ENCODE assay signal across 26 cellular contexts in the genomic region with DNA sequence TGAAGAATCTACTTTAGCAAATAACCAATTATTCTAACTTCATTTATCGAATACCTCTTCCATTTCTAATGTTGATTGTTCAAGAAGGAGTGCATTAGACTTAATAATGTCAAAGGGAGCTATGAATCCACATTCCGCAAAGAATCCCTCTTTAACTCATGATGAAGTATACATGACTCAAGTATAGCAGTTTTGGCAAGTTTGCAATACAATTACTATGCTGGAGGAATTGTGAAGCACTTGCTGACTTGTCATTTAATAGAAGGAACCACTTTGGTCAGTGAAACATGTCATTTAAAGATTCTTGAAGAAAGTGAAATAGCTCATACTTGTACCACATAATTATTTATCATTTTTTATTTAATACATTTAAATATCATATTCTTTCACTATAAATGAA.
"Had no signal": no experiment of that assay in that cellular context is flagged by ENCODE, and none has a peak within 500 bp of the region (broad histone marks: within the 10 kb centered on the region; RNA-seq: fewer than 3 reads in every experiment).

No MANE protein-coding gene starts in this region.

- H3K9me3 ChIP-seq: ascending aorta, breast epithelium, esophagus muscularis mucosa, lower lobe of right lung, mucosa of descending colon, tibial artery had no signal

- H3K27ac Mint-ChIP-seq: activated B cell treated with CpG ODN at 0.5 μM for 24 hours; activated CD4-positive, alpha-beta T cell treated with anti-CD3 and anti-CD28 coated beads for 36 hours; activated naive CD4-positive, alpha-beta T cell treated with anti-CD3 and anti-CD28 coated beads, Interleukin-2, amount 50 U/mL, for 72 hours; activated T-cell treated with anti-CD3 and anti-CD28 coated beads, Interleukin-2, amount 50 U/mL, for 24 hours; activated T-helper 17 cell treated with anti-CD3 and anti-CD28 coated beads, Interleukin-2, amount 50 U/mL, for 72 hours; nephron progenitor cell; stimulated activated naive CD8-positive, alpha-beta T cell treated with anti-CD3 and anti-CD28 coated beads, Interleukin-15, Interleukin-2, amounts not matched to agents 100 ng/mL and 50 ng/mL, for 24 hours had no signal

- FAIRE-seq: kidney had no signal

- DNase-seq: activated B cell treated with CpG ODN at 0.5 μM for 24 hours; activated CD4-positive, alpha-beta T cell treated with anti-CD3 and anti-CD28 coated beads for 36 hours; activated CD4-positive, alpha-beta T cell treated with anti-CD3 and anti-CD28 coated beads, Interleukin-2, amount 50 U/mL, for 4 hours; activated CD8-positive, alpha-beta memory T cell treated with anti-CD3 and anti-CD28 coated beads for 24 hours; activated CD8-positive, alpha-beta memory T cell treated with anti-CD3 and anti-CD28 coated beads, Interleukin-2, amount 50 U/mL, for 4 hours; activated T-cell treated with anti-CD3 and anti-CD28 coated beads, Interleukin-2, amount 50 U/mL, for 24 hours; foreskin melanocyte; kidney; lower lobe of right lung; mesendoderm; mucosa of descending colon; nephron progenitor cell; right cardiac atrium; stimulated activated CD4-positive, alpha-beta T cell treated with anti-CD3 and anti-CD28 coated beads, Interleukin-12 subunit alpha, Interleukin-12 subunit beta, amount 100 ng/mL, for 4 hours; stimulated activated CD4-positive, alpha-beta T cell treated with anti-CD3 and anti-CD28 coated beads, Interleukin-4, amount 100 ng/mL, for 4 hours; T1000; tibial artery had no signal

- H3K4me1 ChIP-seq: ascending aorta, breast epithelium, esophagus muscularis mucosa, lower lobe of right lung, parathyroid adenoma, tibial artery had no signal

- H3K9me3 Mint-ChIP-seq: activated B cell treated with CpG ODN at 0.5 μM for 24 hours; activated naive CD4-positive, alpha-beta T cell treated with anti-CD3 and anti-CD28 coated beads, Interleukin-2, amount 50 U/mL, for 72 hours; activated T-cell treated with anti-CD3 and anti-CD28 coated beads, Interleukin-2, amount 50 U/mL, for 24 hours; activated T-helper 17 cell treated with anti-CD3 and anti-CD28 coated beads, Interleukin-2, amount 50 U/mL, for 72 hours; nephron progenitor cell; stimulated activated naive CD8-positive, alpha-beta T cell treated with anti-CD3 and anti-CD28 coated beads, Interleukin-15, Interleukin-2, amounts not matched to agents 100 ng/mL and 50 ng/mL, for 24 hours had no signal

- H3K36me3 ChIP-seq: ascending aorta, breast epithelium, esophagus muscularis mucosa, lower lobe of right lung, tibial artery had no signal

- H3K9ac ChIP-seq: parathyroid adenoma had no signal

- H3K79me2 ChIP-seq: parathyroid adenoma had no signal

- H3K4me3 Mint-ChIP-seq: activated B cell treated with CpG ODN at 0.5 μM for 24 hours; activated CD4-positive, alpha-beta T cell treated with anti-CD3 and anti-CD28 coated beads for 36 hours; activated T-cell treated with anti-CD3 and anti-CD28 coated beads, Interleukin-2, amount 50 U/mL, for 24 hours; activated T-helper 17 cell treated with anti-CD3 and anti-CD28 coated beads, Interleukin-2, amount 50 U/mL, for 72 hours; nephron progenitor cell; stimulated activated naive CD8-positive, alpha-beta T cell treated with anti-CD3 and anti-CD28 coated beads, Interleukin-15, Interleukin-2, amounts not matched to agents 100 ng/mL and 50 ng/mL, for 24 hours had no signal

- H3K27me3 ChIP-seq: ascending aorta, breast epithelium, esophagus muscularis mucosa, tibial artery had no signal

- H3K36me3 Mint-ChIP-seq: activated naive CD4-positive, alpha-beta T cell treated with anti-CD3 and anti-CD28 coated beads, Interleukin-2, amount 50 U/mL, for 72 hours had no signal

- H3K4me1 Mint-ChIP-seq: activated B cell treated with CpG ODN at 0.5 μM for 24 hours; activated CD4-positive, alpha-beta T cell treated with anti-CD3 and anti-CD28 coated beads for 36 hours; activated T-helper 17 cell treated with anti-CD3 and anti-CD28 coated beads, Interleukin-2, amount 50 U/mL, for 72 hours; nephron progenitor cell had no signal

- H3K4me3 ChIP-seq: ascending aorta, breast epithelium, coronary artery, esophagus muscularis mucosa, lower lobe of right lung, mucosa of descending colon, tibial artery had no signal

- H3K27me3 Mint-ChIP-seq: activated B cell treated with CpG ODN at 0.5 μM for 24 hours; activated CD4-positive, alpha-beta T cell treated with anti-CD3 and anti-CD28 coated beads for 36 hours; activated T-cell treated with anti-CD3 and anti-CD28 coated beads, Interleukin-2, amount 50 U/mL, for 24 hours; stimulated activated naive CD8-positive, alpha-beta T cell treated with anti-CD3 and anti-CD28 coated beads, Interleukin-15, Interleukin-2, amounts not matched to agents 100 ng/mL and 50 ng/mL, for 24 hours had no signal

- H3K27ac ChIP-seq: ascending aorta, breast epithelium, coronary artery, esophagus muscularis mucosa, lower lobe of right lung, parathyroid adenoma, tibial artery had no signal

- ATAC-seq: activated CD4-positive, alpha-beta T cell treated with anti-CD3 and anti-CD28 coated beads for 36 hours; activated naive CD4-positive, alpha-beta T cell treated with anti-CD3 and anti-CD28 coated beads, Interleukin-2, amount 50 U/mL, for 72 hours; activated T-helper 17 cell treated with anti-CD3 and anti-CD28 coated beads, Interleukin-2, amount 50 U/mL, for 72 hours; left lobe of liver; lower lobe of right lung; mucosa of descending colon; right cardiac atrium had no signal

- H2AFZ ChIP-seq: parathyroid adenoma had no signal
